Comparison of ENCODE assay signal across 14 cellular contexts in genomic region chr6:14513726-14514125, GRCh38.
DNase-seq lines count a peak whose midpoint lies in the region; TF ChIP-seq lines count a peak whose summit lies in the region.
"Had no signal": no experiment of that assay in that cellular context is flagged by ENCODE, and none has a peak within 500 bp of the region (broad histone marks: within the 10 kb centered on the region; RNA-seq: fewer than 3 reads in every experiment).

No MANE protein-coding gene starts in this region.

- no peaks in the 10 kb centered on the region for H3K36me3 ChIP-seq in BLaER1
- no peaks in the 10 kb centered on the region for H3K36me3 ChIP-seq in Loucy (ENCODE audit: insufficient read depth, low read length)
- no peaks in the 10 kb centered on the region for H3K36me3 ChIP-seq in esophagus muscularis mucosa
- H3K36me3 ChIP-seq in adrenal gland (replicated peaks in 1 of 2): no peaks in the 10 kb centered on the region
- H3K36me3 ChIP-seq: BE2C had no signal

- peak overlapping the region; percentile 25 for H3K27ac Mint-ChIP-seq in type B pancreatic cell
- H3K27ac Mint-ChIP-seq: CD8-positive, alpha-beta memory T cell had no signal

- no peaks in the 10 kb centered on the region for H3K79me2 ChIP-seq in Loucy (ENCODE audit: insufficient read depth, low read length)

- no peaks in the 10 kb centered on the region for H3K36me3 Mint-ChIP-seq in type B pancreatic cell
- H3K36me3 Mint-ChIP-seq: CD8-positive, alpha-beta memory T cell had no signal

- H3K4me3 Mint-ChIP-seq in type B pancreatic cell: peak overlapping the region; percentile 55
- H3K4me3 Mint-ChIP-seq: CD8-positive, alpha-beta memory T cell had no signal

- H3K9me3 Mint-ChIP-seq in type B pancreatic cell: peaks cover 11% of the 10 kb centered on the region
- H3K9me3 Mint-ChIP-seq: CD8-positive, alpha-beta memory T cell had no signal

- peak; percentile 29 for DNase-seq in esophagus muscularis mucosa (ENCODE audit: extremely low spot score)
- no peak for DNase-seq in type B pancreatic cell (ENCODE audit: extremely low spot score, unreplicated experiment)
- DNase-seq in adrenal gland: no peak
- no peak for DNase-seq in GM19238 (ENCODE audit: insufficient read length, low spot score)
- DNase-seq in AG08396 (ENCODE audit: low spot score): no peak
- DNase-seq: ACHN; BE2C; Caco-2; CD8-positive, alpha-beta memory T cell; GF-D8; IMR-90; KG1 had no signal

- H3K27ac ChIP-seq in BLaER1: peak overlapping the region; percentile 18
- H3K27ac ChIP-seq in esophagus muscularis mucosa (replicated peaks in 1 of 4): no peak overlapping the region
- no peak overlapping the region for H3K27ac ChIP-seq in adrenal gland

- no peak for TF ChIP-seq EP300 in esophagus muscularis mucosa (IDR thresholded peaks at IDR 0.05)

- H3F3A ChIP-seq in Loucy (ENCODE audit: low read depth): no peaks in the 10 kb centered on the region

- H3K9me2 ChIP-seq in Loucy (replicated peaks; ENCODE audit: low read depth, low read length): no peaks in the 10 kb centered on the region

- H3K4me1 Mint-ChIP-seq in type B pancreatic cell (ENCODE audit: unreplicated experiment): peaks cover 43% of the 10 kb centered on the region
- H3K4me1 Mint-ChIP-seq: CD8-positive, alpha-beta memory T cell had no signal

- WGBS in esophagus muscularis mucosa: 77% methylated on average over 3 of the region's 3 CpGs
- WGBS in adrenal gland, 4 donors: 65 to 78% (median 73%) methylated on average over 3 of the region's 3 CpGs

- H3K9me3 ChIP-seq in BLaER1 (peaks cover 8% of the 10 kb centered on the region; the same call in 1 of the 2 replicates), Loucy (ENCODE audit: insufficient read depth, low read depth, low read length) (no peaks in the 10 kb centered on the region), esophagus muscularis mucosa (no peaks in the 10 kb centered on the region), adrenal gland (replicated peaks in 1 of 3) (no peaks in the 10 kb centered on the region)
- H3K9me3 ChIP-seq: BE2C, Caco-2 had no signal

- H3K4me2 ChIP-seq in BLaER1 (peak overlapping the region; percentile 63), Loucy (ENCODE audit: low read depth, low read length, poor library complexity, severe bottlenecking) (peak overlapping the region; percentile 30)

- H3K27me3 Mint-ChIP-seq in type B pancreatic cell: peaks cover 6% of the 10 kb centered on the region

- H3K27me3 ChIP-seq in BLaER1 (no peaks in the 10 kb centered on the region), Loucy (ENCODE audit: insufficient read depth, low read length, poor library complexity, severe bottlenecking) (no peaks in the 10 kb centered on the region), esophagus muscularis mucosa (no peaks in the 10 kb centered on the region), adrenal gland (no peaks in the 10 kb centered on the region)
- H3K27me3 ChIP-seq: BE2C had no signal

- H4K20me1 ChIP-seq in BLaER1 (no peaks in the 10 kb centered on the region), Loucy (ENCODE audit: insufficient read depth, low read length, poor library complexity, severe bottlenecking) (no peaks in the 10 kb centered on the region)

- intact Hi-C loops in esophagus muscularis mucosa (cut with DNase I): no loop called here
- intact Hi-C loops in adrenal gland (cut with DNase I): no loop called here

- H3K4me1 ChIP-seq in BLaER1 (peaks cover 24% of the 10 kb centered on the region), Loucy (ENCODE audit: insufficient read depth, low read length, poor library complexity, severe bottlenecking) (peaks cover 70% of the 10 kb centered on the region), esophagus muscularis mucosa (peaks cover 0 to 10% (median 5%) of the 10 kb centered on the region in 4 donors), adrenal gland (replicated peaks in 1 of 2) (no peaks in the 10 kb centered on the region)
- H3K4me1 ChIP-seq: Caco-2 had no signal

- no peak for TF ChIP-seq CTCF in Loucy (conservative IDR thresholded peaks at IDR 0.05; ENCODE audit: low read length)
- no peak for TF ChIP-seq CTCF in esophagus muscularis mucosa (IDR thresholded peaks at IDR 0.05)
- TF ChIP-seq CTCF in type B pancreatic cell (conservative IDR thresholded peaks at IDR 0.05): no peak
- TF ChIP-seq CTCF in adrenal gland (IDR thresholded peaks at IDR 0.05): no peak

- peak overlapping the region; percentile 52; the same call in 1 of the 2 replicates for H2AFZ ChIP-seq in Loucy (ENCODE audit: low read length)

- no peak overlapping the region for H3K9ac ChIP-seq in BLaER1
- H3K9ac ChIP-seq in Loucy (ENCODE audit: low read depth, low read length, poor library complexity, severe bottlenecking): peak overlapping the region; percentile 54

- no peak for TF ChIP-seq POLR2A in esophagus muscularis mucosa (IDR thresholded peaks at IDR 0.05; ENCODE audit: low read depth)
- no peak for TF ChIP-seq POLR2A in adrenal gland (IDR thresholded peaks at IDR 0.05)

- H3K4me3 ChIP-seq in BLaER1 (no peak overlapping the region), Loucy (ENCODE audit: low read length, poor library complexity, severe bottlenecking) (no peak overlapping the region), esophagus muscularis mucosa (no peak overlapping the region), adrenal gland (no peak overlapping the region)
